16 cellular contexts compared by ENCODE assay signal in the genomic region with DNA sequence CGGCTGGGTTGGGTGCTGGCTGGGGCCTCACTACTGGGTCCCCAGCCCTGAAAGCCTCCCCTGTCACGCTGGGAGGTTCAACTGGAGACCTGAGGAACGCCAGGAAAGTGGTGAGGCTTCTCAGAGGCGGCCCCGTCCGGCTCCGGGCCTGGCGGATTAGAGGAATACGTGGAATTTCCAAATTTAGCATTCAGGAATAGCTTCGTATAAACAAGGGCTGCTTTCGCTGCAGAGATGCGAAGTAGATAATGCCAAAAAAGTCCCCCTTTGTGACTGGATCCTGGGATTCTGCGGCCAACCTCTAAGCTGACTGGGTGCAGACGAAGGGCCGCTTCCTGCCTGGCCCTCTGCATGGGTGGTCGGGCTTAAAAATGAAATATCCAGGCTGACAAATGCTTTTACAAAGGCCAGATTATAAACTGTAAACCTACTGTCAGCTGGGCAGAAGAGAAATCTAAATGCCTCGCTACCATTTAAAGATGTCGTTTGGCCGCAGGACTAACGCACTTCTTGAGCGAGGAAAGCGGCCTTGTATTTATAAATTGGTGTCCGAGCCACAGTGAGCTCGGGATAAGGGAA.
DNase-seq lines count a peak whose midpoint lies in the region; ATAC-seq and TF ChIP-seq lines count a peak whose summit lies in the region.
"Had no signal": no experiment of that assay in that cellular context is flagged by ENCODE, and none has a peak within 500 bp of the region (broad histone marks: within the 10 kb centered on the region; RNA-seq: fewer than 3 reads in every experiment).

No MANE protein-coding gene starts in this region.

- TF ChIP-seq CTCF in colonic mucosa (IDR thresholded peaks at IDR 0.05) (no peak), upper lobe of left lung (IDR thresholded peaks at IDR 0.05) (no peak)

- peak overlapping the region in 1 of 2 donors; percentile 8 for H3K9ac ChIP-seq in colonic mucosa (ENCODE audit: low read depth in 2 of 2, low read length in 2 of 2)

- no peaks in the 10 kb centered on the region for H3K36me3 ChIP-seq in colonic mucosa
- H3K36me3 ChIP-seq in muscle layer of duodenum (ENCODE audit: control insufficient read depth in 1 of 2, insufficient read depth in 2 of 2, low read length in 2 of 2): no peaks in the 10 kb centered on the region
- no peaks in the 10 kb centered on the region for H3K36me3 ChIP-seq in upper lobe of left lung
- H3K36me3 ChIP-seq: BE2C had no signal

- DNase-seq in colonic mucosa (no peak), left colon (peak; percentile 26 to 49), upper lobe of left lung (peak in 1 of 2 donors; percentile 72), middle frontal gyrus (ENCODE audit: extremely low spot score, low spot score) (no peak)
- no peak for DNase-seq in stimulated activated naive CD4-positive, alpha-beta T cell (lab: John Stamatoyannopoulos, UW)
- DNase-seq: ACHN; BE2C; CD4-positive, alpha-beta memory T cell; NCI-H1436; NCI-H2029 treated with DMSO at 0.1 percent for 48 hours; NCI-H510A treated with DMSO at 0.1 percent for 48 hours; SHP77 treated with DMSO at 0.1 percent for 48 hours had no signal

- TF ChIP-seq EP300 in upper lobe of left lung (IDR thresholded peaks at IDR 0.05): no peak

- H3K4me1 ChIP-seq in colonic mucosa: no peaks in the 10 kb centered on the region
- peaks cover 0 to 9% of the 10 kb centered on the region in 2 donors for H3K4me1 ChIP-seq in muscle layer of duodenum (ENCODE audit: control insufficient read depth in 1 of 2, insufficient read depth in 2 of 2, low read length in 2 of 2)
- peaks cover 0 to 8% (median 0%) of the 10 kb centered on the region in 4 donors for H3K4me1 ChIP-seq in upper lobe of left lung
- H3K4me1 ChIP-seq: BE2C had no signal

- TF ChIP-seq POLR2A in upper lobe of left lung (IDR thresholded peaks at IDR 0.05): no peak

- no peak overlapping the region for H3K4me3 ChIP-seq in colonic mucosa
- peak overlapping the region in 1 of 2 donors; percentile 20 for H3K4me3 ChIP-seq in muscle layer of duodenum (ENCODE audit: low read depth in 1 of 2, low read length in 2 of 2)
- H3K4me3 ChIP-seq in upper lobe of left lung: no peak overlapping the region

- no peaks in the 10 kb centered on the region for H3K27me3 ChIP-seq in colonic mucosa
- H3K27me3 ChIP-seq in muscle layer of duodenum (ENCODE audit: low read depth, low read length): no peaks in the 10 kb centered on the region
- H3K27me3 ChIP-seq in upper lobe of left lung: no peaks in the 10 kb centered on the region

- 55 to 68% methylated on average over 22 to 24 of the region's 24 CpGs for WGBS in upper lobe of left lung, 2 donors

- ATAC-seq in left colon (no peak), upper lobe of left lung (ENCODE audit: low FRiP score in 2 of 2) (no peak), GM21447 (IDR thresholded peaks at IDR 0.05; ENCODE audit: unreplicated experiment) (no peak), HG02885 (IDR thresholded peaks at IDR 0.05; ENCODE audit: poor library complexity, unreplicated experiment) (no peak)
- ATAC-seq: HCT116 had no signal

- intact Hi-C loops in colonic mucosa (cut with DNase I): no loop called here
- intact Hi-C loops in left colon (cut with DNase I, micrococcal nuclease): no loop called here

- H3K27ac ChIP-seq in colonic mucosa (peak overlapping the region; percentile 59), muscle layer of duodenum (ENCODE audit: low read length) (peak overlapping the region; percentile 67), upper lobe of left lung (peak overlapping the region; percentile 76 to 91 (median 81))

- H3K9me3 ChIP-seq in colonic mucosa (no peaks in the 10 kb centered on the region), muscle layer of duodenum (ENCODE audit: control insufficient read depth in 1 of 2, low read length in 2 of 2) (no peaks in the 10 kb centered on the region), upper lobe of left lung (no peaks in the 10 kb centered on the region)
- H3K9me3 ChIP-seq: BE2C had no signal

Comparison
In these comparisons a context has a peak if more than half of its experiments do, and no peak if none do; other contexts are left out.
1. DNase-seq: peak in left colon (2 of 2); none in colonic mucosa (single experiment), middle frontal gyrus (single experiment) and stimulated activated naive CD4-positive, alpha-beta T cell (0 of 6).
2. Peak in every context shown above with its lines, with median percentiles within 50 percentile points of each other: H3K27ac ChIP-seq.